In genomic region chr1:226001852-226002666, GRCh38 we compare ENCODE assay signal across 8 cellular contexts. TPM values are rescaled to one million over a fixed set of nuclear protein-coding genes. Genes with fewer than 3 reads are reported as not detected.
DNase-seq lines count a peak whose midpoint lies in the region; ATAC-seq and TF ChIP-seq lines count a peak whose summit lies in the region.

No MANE protein-coding gene starts in this region.

- H3K27me3 ChIP-seq in lung (ENCODE audit: control insufficient read depth, insufficient read depth), result no peaks in the 10 kb centered on the region

- H3K36me3 ChIP-seq in lung (ENCODE audit: control insufficient read depth in 2 of 2, insufficient read depth in 2 of 2, low read length in 2 of 2), result no peaks in the 10 kb centered on the region

- peak; percentile 24 for ATAC-seq in lung (ENCODE audit: insufficient read depth, low FRiP score)
- no peak for ATAC-seq in HG03469 (IDR thresholded peaks at IDR 0.05; ENCODE audit: unreplicated experiment)

- peak overlapping the region; percentile 75 to 77 for H3K27ac ChIP-seq in lung (ENCODE audit: low read depth in 1 of 2, low read length in 1 of 2)

- TF ChIP-seq CTCF in lung (IDR thresholded peaks at IDR 0.05; ENCODE audit: control extremely low read depth, extremely low read depth), result no peak

- no peak overlapping the region for H3K4me3 ChIP-seq in lung

- peaks cover 8 to 13% of the 10 kb centered on the region in 2 donors for H3K4me1 ChIP-seq in lung (ENCODE audit: control insufficient read depth in 2 of 2, insufficient read depth in 2 of 2, low read length in 2 of 2)

- 11 to 29% methylated on average over 9 of the region's 9 CpGs for WGBS in lung, 2 donors

- DNase-seq in activated gamma-delta T cell treated with Interleukin-2 at 50 U/mL for 16 hours, result peak; percentile 37
- no peak for DNase-seq in activated gamma-delta T cell (lab: John Stamatoyannopoulos, UW)
- peak; percentile 89 for DNase-seq in NCI-H1436 (lab: John Stamatoyannopoulos, UW)
- peak; percentile 89 for DNase-seq in UCSD-AML1 (lab: John Stamatoyannopoulos, UW; ENCODE audit: unreplicated experiment)
- DNase-seq in central memory CD4-positive, alpha-beta T cell, result peak; percentile 77
- peak; percentile 71 for DNase-seq in lung (ENCODE audit: low spot score)
- peak; percentile 21 to 38 for DNase-seq in stimulated activated CD8-positive, alpha-beta memory T cell treated with anti-CD3 and anti-CD28 coated beads, Interleukin-7, amount 100 ng/mL, for 4 hours (ENCODE audit: low read depth in 2 of 2)

- H3K9me3 ChIP-seq in lung (ENCODE audit: control insufficient read depth in 2 of 2, insufficient read depth in 1 of 2, low read length in 1 of 2), result no peaks in the 10 kb centered on the region

RNA-seq across cellular contexts. Expression of gene SDE2, which starts 2.9 kb away (rescaled TPM):
- total RNA-seq in lung, result 10 to 100 TPM; 17.1 to 35.5 TPM
- polyA plus RNA-seq in lung, result 10 to 100 TPM in 1 of 2 donors, 1 to 10 TPM in 1; 6.7 to 13.4 TPM
